27 cellular contexts compared by ENCODE assay signal in genomic region chr6:159602370-159603185, GRCh38.
DNase-seq lines count a peak whose midpoint lies in the region; TF ChIP-seq lines count a peak whose summit lies in the region.
"Had no signal": no experiment of that assay in that cellular context is flagged by ENCODE, and none has a peak within 500 bp of the region (broad histone marks: within the 10 kb centered on the region; RNA-seq: fewer than 3 reads in every experiment).

No MANE protein-coding gene starts in this region.

- H3K4me2 ChIP-seq in BLaER1: peak overlapping the region; percentile 77
- H3K4me2 ChIP-seq: smooth muscle cell had no signal

- H3K4me1 ChIP-seq in BLaER1 (peaks cover 30% of the 10 kb centered on the region), adipocyte (ENCODE audit: control insufficient read depth, insufficient read depth, low read length) (peaks cover 6% of the 10 kb centered on the region), colonic mucosa (no peaks in the 10 kb centered on the region)
- H3K4me1 ChIP-seq: breast epithelium, left lung had no signal

- H3K27me3 ChIP-seq in BLaER1 (peaks cover 38% of the 10 kb centered on the region), adipocyte (replicated peaks; ENCODE audit: control insufficient read depth, insufficient read depth, low read length) (no peaks in the 10 kb centered on the region), colonic mucosa (no peaks in the 10 kb centered on the region)
- H3K27me3 ChIP-seq: breast epithelium had no signal

- TF ChIP-seq CTCF in fibroblast of mammary gland (conservative IDR thresholded peaks at IDR 0.05; ENCODE audit: control insufficient read depth, insufficient read depth, low read depth, low read length) (no peak), colonic mucosa (IDR thresholded peaks at IDR 0.05) (no peak)

- DNase-seq in adipocyte (ENCODE audit: low read depth) (no peak), fibroblast of mammary gland (ENCODE audit: low read depth) (peak; percentile 14), smooth muscle cell of the brain vasculature (ENCODE audit: low read depth, low spot score) (peak; percentile 70), colonic mucosa (no peak), NCI-H2196 (lab: John Stamatoyannopoulos, UW; ENCODE audit: unreplicated experiment) (no peak), NCI-H1092 treated with DMSO at 0.1 percent for 48 hours (lab: John Stamatoyannopoulos, UW) (no peak), ureter (ENCODE audit: low spot score) (no peak)
- DNase-seq: ACHN; activated CD4-positive, alpha-beta T cell treated with anti-CD3 and anti-CD28 coated beads, Interleukin-2, amount 10 ng/mL, durations not matched to agents 7 days and 5 days; activated CD8-positive, alpha-beta memory T cell treated with anti-CD3 and anti-CD28 coated beads, Interleukin-2, amount 10 ng/mL, durations not matched to agents 7 days and 5 days; activated gamma-delta T cell; activated naive CD8-positive, alpha-beta T cell treated with anti-CD3 and anti-CD28 coated beads, Interleukin-2, amount 10 ng/mL, durations not matched to agents 7 days and 5 days; activated T-cell treated with anti-CD3 and anti-CD28 coated beads, Interleukin-2, amount 50 U/mL, for 4 hours; DMS53; KBM-7; left lung; NCI-H1105 treated with DMSO at 0.1 percent for 48 hours; NCI-H1930; NCI-H524 treated with DMSO at 0.1 percent for 48 hours; OCI-M1; stimulated activated CD4-positive, alpha-beta T cell treated with anti-CD3 and anti-CD28 coated beads, Interleukin-1b, Interleukin-23, amount 100 ng/mL, for 48 hours; stimulated activated naive CD4-positive, alpha-beta T cell treated with Interleukin-2 at 50 U/mL for 16 hours; T-helper 1 cell had no signal

- H3K4me3 ChIP-seq in BLaER1 (peak overlapping the region; percentile 44), adipocyte (ENCODE audit: low read length) (peak overlapping the region; percentile 35), fibroblast of mammary gland (ENCODE audit: control insufficient read depth, low read depth, low read length) (no peak overlapping the region), colonic mucosa (no peak overlapping the region)
- H3K4me3 ChIP-seq: breast epithelium, left lung, SK-N-MC, smooth muscle cell had no signal

- peak overlapping the region; percentile 79 for H3K27ac ChIP-seq in BLaER1
- no peak overlapping the region for H3K27ac ChIP-seq in colonic mucosa
- H3K27ac ChIP-seq: breast epithelium, left lung, SK-N-MC had no signal

- H4K20me1 ChIP-seq in BLaER1: no peaks in the 10 kb centered on the region

- H3K9ac ChIP-seq in BLaER1 (peak overlapping the region; percentile 65), adipocyte (ENCODE audit: low read length) (no peak overlapping the region), colonic mucosa (ENCODE audit: low read depth in 2 of 2, low read length in 2 of 2) (no peak overlapping the region)

- intact Hi-C loops in colonic mucosa (cut with DNase I): no loop called here

- no peaks in the 10 kb centered on the region for H3K36me3 ChIP-seq in BLaER1
- no peaks in the 10 kb centered on the region for H3K36me3 ChIP-seq in adipocyte (ENCODE audit: control insufficient read depth, insufficient read depth, low read length, severe bottlenecking)
- H3K36me3 ChIP-seq in colonic mucosa: no peaks in the 10 kb centered on the region
- H3K36me3 ChIP-seq: breast epithelium, left lung had no signal

- no peaks in the 10 kb centered on the region for H3K9me3 ChIP-seq in BLaER1
- H3K9me3 ChIP-seq in adipocyte (ENCODE audit: control insufficient read depth, low read length): no peaks in the 10 kb centered on the region
- H3K9me3 ChIP-seq in colonic mucosa: no peaks in the 10 kb centered on the region
- H3K9me3 ChIP-seq: breast epithelium, left lung had no signal

Comparison
In these comparisons a context has a peak if more than half of its experiments do, and no peak if none do; other contexts are left out.
1. H3K4me3 ChIP-seq: peak in BLaER1 (single experiment) and adipocyte (single experiment); none in fibroblast of mammary gland (single experiment) and colonic mucosa (single experiment).
2. DNase-seq: peak in fibroblast of mammary gland (single experiment) and smooth muscle cell of the brain vasculature (single experiment); none in adipocyte (single experiment), colonic mucosa (single experiment), NCI-H2196 (single experiment), NCI-H1092 treated with DMSO at 0.1 percent for 48 hours (single experiment) and ureter (single experiment).